8 cellular contexts compared by ENCODE assay signal in the genomic region with DNA sequence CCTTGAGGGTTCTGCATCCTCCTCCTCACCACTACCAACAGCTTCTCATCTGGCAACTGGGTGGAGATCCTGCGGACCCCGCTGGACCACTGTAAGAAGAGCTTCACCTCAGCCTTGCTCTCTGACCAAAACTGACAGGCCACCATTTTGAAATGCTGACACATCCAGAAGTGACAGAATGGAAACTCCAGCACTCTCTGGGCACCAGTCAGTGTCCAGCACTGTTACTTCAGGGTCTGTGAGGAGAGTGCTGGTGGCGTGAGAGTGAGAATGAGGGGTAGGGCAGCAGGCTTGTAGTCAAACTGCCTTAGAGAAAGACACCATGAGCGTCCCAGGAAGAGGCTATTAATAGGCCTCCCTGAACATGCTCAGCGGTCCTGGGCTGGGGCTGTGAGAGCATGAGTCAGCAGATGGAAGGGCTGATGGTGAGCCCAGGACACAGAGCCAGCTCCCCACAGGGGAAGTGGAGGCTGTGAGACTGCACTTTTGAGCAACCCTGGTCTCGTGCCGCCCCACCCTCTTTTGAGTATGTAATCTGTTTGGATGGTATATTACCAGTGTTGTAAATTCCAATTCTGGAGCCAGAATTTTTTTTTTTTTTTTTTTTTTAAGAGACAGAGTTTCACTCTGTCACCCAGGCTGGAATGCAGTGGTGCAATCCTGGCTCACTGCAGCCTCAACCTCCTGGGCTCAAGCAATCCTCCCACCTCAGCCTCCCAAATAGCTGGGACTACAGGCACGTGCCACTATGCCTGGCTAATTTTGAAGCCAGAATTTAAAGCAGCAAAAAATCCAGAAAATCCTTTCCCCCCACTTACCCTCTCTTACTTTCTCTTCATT. TPM values are rescaled to one million over a fixed set of nuclear protein-coding genes. Genes with fewer than 3 reads are reported as not detected.
DNase-seq lines count a peak whose midpoint lies in the region; ATAC-seq, FAIRE-seq and TF ChIP-seq lines count a peak whose summit lies in the region.

No MANE protein-coding gene starts in this region.

- H3K79me2 ChIP-seq in astrocyte (ENCODE audit: insufficient read depth, low read length) (no peaks in the 10 kb centered on the region), keratinocyte (ENCODE audit: control insufficient read depth, insufficient read depth, low read length) (no peaks in the 10 kb centered on the region)

- H3K36me3 Mint-ChIP-seq in astrocyte (ENCODE audit: low read depth, unreplicated experiment), result no peaks in the 10 kb centered on the region
- H3K36me3 Mint-ChIP-seq in CD4-positive, alpha-beta memory T cell, result no peaks in the 10 kb centered on the region

- no peak for ATAC-seq in HG02981 (IDR thresholded peaks at IDR 0.05; ENCODE audit: unreplicated experiment)

- H3K9me3 ChIP-seq in A673 (ENCODE audit: low read depth, low read length, poor library complexity, severe bottlenecking) (no peaks in the 10 kb centered on the region), astrocyte (ENCODE audit: insufficient read depth, low read depth, low read length) (no peaks in the 10 kb centered on the region), keratinocyte (ENCODE audit: control insufficient read depth, low read depth, low read length) (no peaks in the 10 kb centered on the region), testis (no peaks in the 10 kb centered on the region)
- no peaks in the 10 kb centered on the region for H3K9me3 ChIP-seq in CD4-positive, alpha-beta memory T cell (ENCODE audit: control insufficient read depth in 1 of 2, low read length in 2 of 2)

- H3K4me2 ChIP-seq in astrocyte (ENCODE audit: low read length) (peak overlapping the region; percentile 14), keratinocyte (ENCODE audit: control insufficient read depth, extremely low read depth, insufficient read depth, low read depth, low read length) (peak overlapping the region; percentile 38)

- no peak for TF ChIP-seq POLR2A in testis (IDR thresholded peaks at IDR 0.05)

- FAIRE-seq in astrocyte (lab: Jason Lieb, UNC) (peak; percentile 92), keratinocyte (lab: Jason Lieb, UNC) (peak; percentile 74)

- no peak for TF ChIP-seq CTCF in A673 (conservative IDR thresholded peaks at IDR 0.05; ENCODE audit: low read depth, low read length)
- no peak for TF ChIP-seq CTCF in astrocyte (IDR thresholded peaks at IDR 0.05; ENCODE audit: insufficient read depth, low read depth, low read length)
- TF ChIP-seq CTCF in keratinocyte (optimal IDR thresholded peaks at IDR 0.05 in 1 of 3, IDR thresholded peaks at IDR 0.05 in 1 of 3, conservative IDR thresholded peaks at IDR 0.05 in 1 of 3; ENCODE audit: extremely low read depth in 1 of 3, insufficient read depth in 2 of 3, low read length in 3 of 3), result no peak
- TF ChIP-seq CTCF in testis (IDR thresholded peaks at IDR 0.05), result no peak
- no peak for TF ChIP-seq CTCF in GM10248 (IDR thresholded peaks at IDR 0.05; ENCODE audit: control extremely low read depth, extremely low read depth, low read depth, missing control alignments)

- H3K36me3 ChIP-seq in A673 (ENCODE audit: insufficient read depth, low read length, poor library complexity, severe bottlenecking), result no peaks in the 10 kb centered on the region
- H3K36me3 ChIP-seq in astrocyte (ENCODE audit: insufficient read depth, low read length), result no peaks in the 10 kb centered on the region
- no peaks in the 10 kb centered on the region for H3K36me3 ChIP-seq in keratinocyte (ENCODE audit: control insufficient read depth in 2 of 2, extremely low read depth in 1 of 2, insufficient read depth in 2 of 2, low read length in 2 of 2)
- H3K36me3 ChIP-seq in testis (ENCODE audit: low read depth, missing control alignments), result no peaks in the 10 kb centered on the region
- H3K36me3 ChIP-seq in CD4-positive, alpha-beta memory T cell (ENCODE audit: insufficient read depth, low read length), result no peaks in the 10 kb centered on the region

- H3K27me3 ChIP-seq in A673 (replicated peaks; ENCODE audit: insufficient read depth, low read depth, low read length, poor library complexity) (no peaks in the 10 kb centered on the region), astrocyte (ENCODE audit: insufficient read depth, low read length) (no peaks in the 10 kb centered on the region), keratinocyte (ENCODE audit: control insufficient read depth, extremely low read depth, insufficient read depth, low read length) (no peaks in the 10 kb centered on the region), testis (no peaks in the 10 kb centered on the region)
- H3K27me3 ChIP-seq in CD4-positive, alpha-beta memory T cell (ENCODE audit: insufficient read depth, low read length), result no peaks in the 10 kb centered on the region

- H3K4me1 Mint-ChIP-seq in astrocyte (ENCODE audit: low read depth, unreplicated experiment), result peaks cover 11% of the 10 kb centered on the region
- no peaks in the 10 kb centered on the region for H3K4me1 Mint-ChIP-seq in CD4-positive, alpha-beta memory T cell

- DNase-seq in A673 (ENCODE audit: low spot score), result peak; percentile 19
- peak; percentile 63 for DNase-seq in HS-5 (ENCODE audit: low read depth)
- DNase-seq in astrocyte (ENCODE audit: low read depth), result peak; percentile 88
- DNase-seq in keratinocyte (ENCODE audit: low read depth, low spot score), result no peak
- DNase-seq in testis, result peak; percentile 72
- no peak for DNase-seq in CD4-positive, alpha-beta memory T cell
- DNase-seq in GM10248 (ENCODE audit: extremely low spot score), result no peak

- H3K9ac ChIP-seq in astrocyte (ENCODE audit: low read length) (no peak overlapping the region), keratinocyte (ENCODE audit: control insufficient read depth, extremely low read depth, insufficient read depth, low read length) (no peak overlapping the region)

- dilution Hi-C loops in keratinocyte (cut with MboI; ENCODE audit: extremely low pct_ligation_motif_present, low sequenced_read_pairs), result no loop called here

- WGBS in testis, 2 donors, result 77 to 81% methylated on average over 8 of the region's 8 CpGs

- POLR2A ChIA-PET in A673 (lab: Charles Lee; ENCODE audit: low non-redundant PET) (no interaction called here), GM10248 (lab: Yijun Ruan, JAX) (no interaction called here)
- POLR2A ChIA-PET in CD4-positive, alpha-beta memory T cell (lab: Charles Lee; ENCODE audit: partially characterized antibody), result no interaction called here

- CTCF ChIA-PET in A673 (lab: Charles Lee), result interaction anchor here (0.7 kb wide), 1 partner anchor 554 kb away, joined by 9 read pairs; no protein-coding TSS in a partner anchor
- CTCF ChIA-PET in CD4-positive, alpha-beta memory T cell (lab: Charles Lee; ENCODE audit: partially characterized antibody), result interaction anchor here (0.7 to 1.2 kb wide), 2 partner anchors 8 to 885 kb away, joined by 3 read pairs; no protein-coding TSS in a partner anchor
- CTCF ChIA-PET in GM10248 (lab: Yijun Ruan, JAX), result interaction anchor here (0.9 to 2.9 kb wide), 8 partner anchors 8 to 84 kb away, joined by 3 to 8 read pairs (median 4); partner anchors contain the start of gene SLC30A1

- H2AFZ ChIP-seq in astrocyte (ENCODE audit: low read depth, low read length) (peak overlapping the region; percentile 55), keratinocyte (ENCODE audit: control insufficient read depth, low read length) (peak overlapping the region; percentile 20)

- no peak overlapping the region for H3K4me3 Mint-ChIP-seq in astrocyte (ENCODE audit: unreplicated experiment)
- H3K4me3 Mint-ChIP-seq in CD4-positive, alpha-beta memory T cell, result no peak overlapping the region

- no TSS peak for BruUV-seq in A673 (replicated peaks; lab: Mats Ljungman, UMichigan)

- peaks cover 4% of the 10 kb centered on the region for H3K27me3 Mint-ChIP-seq in astrocyte (ENCODE audit: low read depth, unreplicated experiment)
- no peaks in the 10 kb centered on the region for H3K27me3 Mint-ChIP-seq in CD4-positive, alpha-beta memory T cell

- no peaks in the 10 kb centered on the region for H3K9me3 Mint-ChIP-seq in astrocyte (ENCODE audit: unreplicated experiment)
- no peaks in the 10 kb centered on the region for H3K9me3 Mint-ChIP-seq in CD4-positive, alpha-beta memory T cell

- H3K4me1 ChIP-seq in A673 (ENCODE audit: insufficient read depth, low read length, poor library complexity, severe bottlenecking), result no peaks in the 10 kb centered on the region
- H3K4me1 ChIP-seq in astrocyte (ENCODE audit: insufficient read depth, low read length), result peaks cover 11% of the 10 kb centered on the region
- peaks cover 20% of the 10 kb centered on the region for H3K4me1 ChIP-seq in keratinocyte (ENCODE audit: control insufficient read depth, extremely low read depth, insufficient read depth, low read length)
- H3K4me1 ChIP-seq in testis, result peaks cover 19% of the 10 kb centered on the region
- H3K4me1 ChIP-seq in CD4-positive, alpha-beta memory T cell (ENCODE audit: insufficient read depth, low read length), result no peaks in the 10 kb centered on the region

- H3K4me3 ChIP-seq in A673 (ENCODE audit: low read depth, low read length, poor library complexity, severe bottlenecking) (no peak overlapping the region), astrocyte (ENCODE audit: insufficient read depth, low read depth, low read length) (no peak overlapping the region), keratinocyte (ENCODE audit: control insufficient read depth in 2 of 3, extremely low read depth in 1 of 3, insufficient read depth in 2 of 3, low read depth in 1 of 3, low read length in 3 of 3) (no peak overlapping the region), testis (no peak overlapping the region)
- H3K4me3 ChIP-seq in CD4-positive, alpha-beta memory T cell (ENCODE audit: low read length in 2 of 2), result no peak overlapping the region

- H3K9me1 ChIP-seq in keratinocyte (ENCODE audit: control insufficient read depth, extremely low read depth, insufficient read depth, low read length), result no peaks in the 10 kb centered on the region

- intact Hi-C loops in A673 (cut with micrococcal nuclease; ENCODE audit: unreplicated experiment) (no loop called here), testis (cut with DNase I; ENCODE audit: low total_unique reads) (loop anchor here (5.0 kb wide), 1 partner anchor 36 kb away; the partner anchor contains the start of gene SLC30A1)
- intact Hi-C loops in CD4-positive, alpha-beta memory T cell (cut with micrococcal nuclease), result no loop called here

- H3K27ac ChIP-seq in A673 (ENCODE audit: low read depth, low read length, poor library complexity, severe bottlenecking), result no peak overlapping the region
- peak overlapping the region; percentile 46 for H3K27ac ChIP-seq in astrocyte (ENCODE audit: low read depth, low read length)
- no peak overlapping the region for H3K27ac ChIP-seq in keratinocyte (ENCODE audit: control insufficient read depth, insufficient read depth, low read length)
- H3K27ac ChIP-seq in testis, result peak overlapping the region in 1 of 2 donors; percentile 66
- no peak overlapping the region for H3K27ac ChIP-seq in CD4-positive, alpha-beta memory T cell (ENCODE audit: low read depth, low read length)

- peak overlapping the region; percentile 98 for H3K27ac Mint-ChIP-seq in astrocyte (ENCODE audit: unreplicated experiment)
- H3K27ac Mint-ChIP-seq in CD4-positive, alpha-beta memory T cell, result peak overlapping the region in 2 of 7 donors; percentile 57 to 70

- H4K20me1 ChIP-seq in astrocyte (ENCODE audit: insufficient read depth, low read length) (no peaks in the 10 kb centered on the region), keratinocyte (ENCODE audit: control insufficient read depth, extremely low read depth, insufficient read depth, low read length) (no peaks in the 10 kb centered on the region)

RNA-seq across cellular contexts. Expression of gene SLC30A1, which starts 34.4 kb away (rescaled TPM):
- total RNA-seq in A673 (2021) (5.1 and 12.2 TPM in 2 replicates), astrocyte (34.9 and 35.0 TPM in 2 replicates), testis (10 to 100 TPM; 29.4 to 33.3 TPM)
- polyA plus RNA-seq in keratinocyte (11.8 to 17.2 TPM (median 12.4 TPM) in 3 replicates), testis (ENCODE audit: insufficient read depth, low read depth, low replicate concordance) (37.3 TPM)
- polyA plus RNA-seq in keratinocyte (2011; ENCODE audit: low read depth), result 18.5 TPM
- polyA plus RNA-seq in keratinocyte (2011; cell fraction: cytosol; rRNA removed), result 5.4 and 10.8 TPM in 2 replicates
- 16.8 and 26.0 TPM in 2 replicates for polyA plus RNA-seq in keratinocyte (2011; cell fraction: nucleus; rRNA removed)
- polyA plus RNA-seq in keratinocyte (2012; ENCODE audit: low replicate concordance), result 20.3 and 34.7 TPM in 2 replicates
- polyA minus RNA-seq in keratinocyte, result 5.9 to 26.5 TPM (median 16.6 TPM) in 3 replicates
- polyA minus RNA-seq in keratinocyte (2011; cell fraction: cytosol; rRNA and poly(A)+ RNA removed), result 23.6 TPM
- polyA minus RNA-seq in keratinocyte (2011; cell fraction: nucleus; rRNA and poly(A)+ RNA removed), result 52.2 and 72.0 TPM in 2 replicates
- total RNA-seq in CD4-positive, alpha-beta memory T cell, result 10 to 100 TPM; 10.1 to 10.6 TPM
- polyA plus RNA-seq in CD4-positive, alpha-beta memory T cell, result 1 to 10 TPM; 2.5 to 2.6 TPM

Comparison
In these comparisons a context has a peak if more than half of its experiments do, and no peak if none do; other contexts are left out.
1. DNase-seq: peak in A673 (single experiment), HS-5 (single experiment), astrocyte (single experiment) and testis (single experiment); none in keratinocyte (single experiment), CD4-positive, alpha-beta memory T cell (0 of 5) and GM10248 (single experiment).